ENCODE assay signal across 22 cellular contexts in genomic region chr1:33562563-33562962, GRCh38.
"Had no signal": no experiment of that assay in that cellular context is flagged by ENCODE, and none has a peak within 500 bp of the region (broad histone marks: within the 10 kb centered on the region; RNA-seq: fewer than 3 reads in every experiment).

No MANE protein-coding gene starts in this region.

- H3K4me1 Mint-ChIP-seq: immature natural killer cell, naive B cell had no signal

- H3K36me3 Mint-ChIP-seq: immature natural killer cell, mesothelial cell of epicardium, naive B cell had no signal

- H3K36me3 ChIP-seq: esophagus muscularis mucosa, gastroesophageal sphincter, heart left ventricle, left ventricle myocardium inferior, lower lobe of right lung had no signal

- H3K9me3 ChIP-seq: esophagus muscularis mucosa, gastroesophageal sphincter, left ventricle myocardium inferior, lower lobe of right lung, mucosa of descending colon had no signal

- H3K27ac Mint-ChIP-seq: immature natural killer cell, mesothelial cell of epicardium, naive B cell had no signal

- H3K4me1 ChIP-seq: esophagus muscularis mucosa, foreskin keratinocyte, lower lobe of right lung had no signal

- ATAC-seq: foreskin keratinocyte, gastroesophageal sphincter, heart left ventricle, left colon, left lobe of liver, lower lobe of right lung, mucosa of descending colon had no signal

- H3K79me2 ChIP-seq: hepatocyte had no signal

- H3K27ac ChIP-seq: dorsolateral prefrontal cortex, esophagus muscularis mucosa, foreskin keratinocyte, gastroesophageal sphincter, hepatocyte, left ventricle myocardium inferior, lower lobe of right lung had no signal

- DNase-seq: dermis blood vessel endothelial cell; dorsolateral prefrontal cortex; effector CD4-positive, alpha-beta T cell; effector memory CD4-positive, alpha-beta T cell; foreskin keratinocyte; heart left ventricle; hypothalamus; immature natural killer cell; kidney; kidney glomerular epithelial cell; left colon; left ventricle myocardium inferior; lower lobe of right lung; mesenchymal stem cell; mucosa of descending colon; naive B cell had no signal

- H3K27me3 ChIP-seq: dorsolateral prefrontal cortex, esophagus muscularis mucosa, gastroesophageal sphincter, heart left ventricle, hepatocyte had no signal

- H3K4me2 ChIP-seq: hepatocyte had no signal

- H2AFZ ChIP-seq: hepatocyte had no signal

- H3K4me3 ChIP-seq: coronary artery, dorsolateral prefrontal cortex, esophagus muscularis mucosa, gastroesophageal sphincter, heart left ventricle, hepatocyte, left ventricle myocardium inferior, lower lobe of right lung, mucosa of descending colon had no signal

- H3K4me3 Mint-ChIP-seq: immature natural killer cell, mesothelial cell of epicardium, naive B cell had no signal

- H3K9me3 Mint-ChIP-seq: immature natural killer cell had no signal
